Comparison of ENCODE assay signal across 20 cellular contexts in genomic region chr17:55897301-55897700, GRCh38.
"Had no signal": no experiment of that assay in that cellular context is flagged by ENCODE, and none has a peak within 500 bp of the region (broad histone marks: within the 10 kb centered on the region; RNA-seq: fewer than 3 reads in every experiment).

No MANE protein-coding gene starts in this region.

- H3K9me3 ChIP-seq: lower lobe of right lung, ovary, transverse colon had no signal

- ATAC-seq: activated CD4-positive, CD25-positive, alpha-beta regulatory T cell treated with anti-CD3 and anti-CD28 coated beads, Interleukin-2, amount 50 U/mL, for 24 hours; SK-N-SH treated with all-trans-retinoic acid at 6 μM for 48 hours had no signal

- H3K27me3 ChIP-seq: cardiac muscle cell, neural progenitor cell, ovary, transverse colon had no signal

- H3K36me3 ChIP-seq: cardiac muscle cell, lower lobe of right lung, neural progenitor cell, ovary, transverse colon had no signal

- H3K4me3 ChIP-seq: cardiac muscle cell, lower lobe of right lung, neural progenitor cell, ovary, transverse colon had no signal

- FAIRE-seq: astrocyte, colon, endometrium, keratinocyte, small intestine had no signal

- DNase-seq: activated naive CD4-positive, alpha-beta T cell; activated naive CD8-positive, alpha-beta T cell treated with anti-CD3 and anti-CD28 coated beads, Interleukin-2, amount 10 ng/mL, durations not matched to agents 7 days and 5 days; lower lobe of right lung; ovary; small intestine; stimulated activated CD4-positive, alpha-beta T cell treated with anti-CD3 and anti-CD28 coated beads, Interleukin-4, amount 100 ng/mL, for 4 hours; stimulated activated CD8-positive, alpha-beta memory T cell treated with anti-CD3 and anti-CD28 coated beads, Interleukin-4, amount 100 ng/mL, for 48 hours; stimulated activated naive CD4-positive, alpha-beta T cell treated with Interleukin-2 at 50 U/mL for 16 hours; substantia nigra; T-helper 1 cell; T1000; transverse colon had no signal

- H3K4me1 ChIP-seq: lower lobe of right lung, neural progenitor cell, transverse colon had no signal

- H3K27ac ChIP-seq: cardiac muscle cell, lower lobe of right lung, neural progenitor cell, ovary, transverse colon had no signal
